1 cellular context compared by ENCODE assay signal in genomic region chr5:132214491-132214890, GRCh38.
TF ChIP-seq lines count a peak whose summit lies in the region.

No MANE protein-coding gene starts in this region.

TF ChIP-seq in A549, 52 proteins besides CTCF, POLR2A, EP300 and RAD21:
- TF ChIP-seq BCL3 (IDR thresholded peaks at IDR 0.05), result no peak
- TF ChIP-seq SMC3 (IDR thresholded peaks at IDR 0.05), result no peak
- no peak for TF ChIP-seq HOXB5 (CRISPR knock-in tag; IDR thresholded peaks at IDR 0.05)
- no peak for TF ChIP-seq ZC3H11A (IDR thresholded peaks at IDR 0.05)
- TF ChIP-seq JUN (IDR thresholded peaks at IDR 0.05), result no peak
- TF ChIP-seq FOXS1 (CRISPR knock-in tag; IDR thresholded peaks at IDR 0.05), result no peak
- no peak for TF ChIP-seq ATOH8 (CRISPR knock-in tag; IDR thresholded peaks at IDR 0.05; ENCODE audit: low read depth)
- no peak for TF ChIP-seq USF2 (IDR thresholded peaks at IDR 0.05)
- TF ChIP-seq ZFP36 (IDR thresholded peaks at IDR 0.05; ENCODE audit: borderline replicate concordance, partially characterized antibody), result no peak
- TF ChIP-seq MYC (IDR thresholded peaks at IDR 0.05; ENCODE audit: borderline replicate concordance, low read length), result no peak
- TF ChIP-seq MAFK (IDR thresholded peaks at IDR 0.05; ENCODE audit: partially characterized antibody), result no peak
- no peak for TF ChIP-seq PBX3 (IDR thresholded peaks at IDR 0.05)
